In the genomic region with DNA sequence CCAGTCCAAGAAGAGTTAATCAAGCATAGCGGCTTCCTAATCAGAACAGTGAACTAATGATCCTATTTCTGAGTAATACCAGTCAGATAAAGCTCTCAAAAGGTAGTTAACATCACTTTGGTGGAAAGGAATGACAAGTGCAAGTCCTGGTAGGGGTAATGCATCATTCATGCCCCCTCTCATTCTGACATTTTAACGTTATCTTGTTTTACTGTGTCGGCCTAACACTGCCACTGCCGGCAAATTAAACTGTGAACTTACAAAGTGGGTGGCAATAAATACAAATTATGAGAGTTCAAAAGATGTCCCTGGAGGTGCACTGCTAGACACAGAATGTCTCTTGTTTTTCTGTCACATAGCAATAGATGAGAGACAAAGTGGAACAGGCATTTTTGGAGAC, we compare ENCODE assay signal across 13 cellular contexts.
"Had no signal": no experiment of that assay in that cellular context is flagged by ENCODE, and none has a peak within 500 bp of the region (broad histone marks: within the 10 kb centered on the region; RNA-seq: fewer than 3 reads in every experiment).

No MANE protein-coding gene starts in this region.

- H3K4me1 ChIP-seq: uterus had no signal

- ATAC-seq: activated T-cell treated with anti-CD3 and anti-CD28 coated beads, Interleukin-2, amount 50 U/mL, for 4 hours had no signal

- H3K9me3 Mint-ChIP-seq: activated naive CD8-positive, alpha-beta T cell treated with anti-CD3 and anti-CD28 coated beads, Interleukin-2, amount 10 ng/mL, durations not matched to agents 7 days and 5 days; activated T-cell treated with anti-CD3 and anti-CD28 coated beads, Interleukin-2, amount 50 U/mL, for 4 hours; mesothelial cell of epicardium had no signal

- H3K27ac Mint-ChIP-seq: activated naive CD8-positive, alpha-beta T cell treated with anti-CD3 and anti-CD28 coated beads, Interleukin-2, amount 10 ng/mL, durations not matched to agents 7 days and 5 days; mesothelial cell of epicardium had no signal

- DNase-seq: activated gamma-delta T cell; activated naive CD8-positive, alpha-beta T cell treated with anti-CD3 and anti-CD28 coated beads, Interleukin-2, amount 10 ng/mL, durations not matched to agents 7 days and 5 days; activated T-cell treated with anti-CD3 and anti-CD28 coated beads, Interleukin-2, amount 50 U/mL, for 4 hours; aorta; esophagus squamous epithelium; heart right ventricle; islet precursor cell; left ventricle myocardium superior; retina; T-helper 2 cell; tibial artery; uterus had no signal

- H3K4me3 Mint-ChIP-seq: activated naive CD8-positive, alpha-beta T cell treated with anti-CD3 and anti-CD28 coated beads, Interleukin-2, amount 10 ng/mL, durations not matched to agents 7 days and 5 days; activated T-cell treated with anti-CD3 and anti-CD28 coated beads, Interleukin-2, amount 50 U/mL, for 4 hours; mesothelial cell of epicardium had no signal

- H3K36me3 Mint-ChIP-seq: activated naive CD8-positive, alpha-beta T cell treated with anti-CD3 and anti-CD28 coated beads, Interleukin-2, amount 10 ng/mL, durations not matched to agents 7 days and 5 days; mesothelial cell of epicardium had no signal

- H3K27ac ChIP-seq: esophagus squamous epithelium, tibial artery had no signal

- H3K9me3 ChIP-seq: esophagus squamous epithelium, heart right ventricle, tibial artery, uterus had no signal

- H3K36me3 ChIP-seq: esophagus squamous epithelium, heart right ventricle, tibial artery had no signal

- H3K4me3 ChIP-seq: esophagus squamous epithelium, heart right ventricle, tibial artery, uterus had no signal

- H3K27me3 ChIP-seq: esophagus squamous epithelium, heart right ventricle, tibial artery, uterus had no signal
